Comparison of ENCODE assay signal across 8 cellular contexts in the genomic region with DNA sequence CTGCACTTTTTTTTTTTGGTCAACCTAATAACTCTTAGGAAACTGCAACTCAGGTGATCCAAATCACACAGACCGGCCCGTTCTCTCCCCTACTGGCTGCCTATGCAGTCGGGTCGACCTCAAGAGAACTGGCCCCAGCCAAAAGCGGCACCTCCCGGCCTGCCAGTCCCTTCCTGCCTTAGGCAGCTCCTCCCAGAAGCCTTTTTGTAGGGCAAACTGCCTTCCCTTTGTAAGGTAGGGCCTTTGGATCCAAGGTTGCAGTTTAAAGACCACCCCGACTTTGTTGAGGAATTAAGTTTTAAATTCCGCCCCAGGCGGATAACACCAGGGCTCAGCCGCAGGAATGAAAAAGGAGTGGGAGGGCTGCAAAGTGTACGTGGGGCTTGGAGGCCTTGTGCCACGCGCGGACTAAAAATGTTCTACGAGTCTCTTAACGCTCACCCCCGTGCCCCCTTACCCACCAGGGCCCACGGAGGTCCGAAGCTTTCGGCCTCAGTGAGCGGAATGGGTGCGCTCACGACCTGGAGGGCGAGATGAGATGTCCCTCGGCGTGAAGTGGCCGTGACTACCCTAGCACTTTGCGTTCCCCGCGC. TPM values are rescaled to one million over a fixed set of nuclear protein-coding genes. Genes with fewer than 3 reads are reported as not detected.
DNase-seq lines count a peak whose midpoint lies in the region; ATAC-seq, FAIRE-seq and TF ChIP-seq lines count a peak whose summit lies in the region.

No MANE protein-coding gene starts in this region.

- 6% methylated on average over 30 of the region's 30 CpGs for WGBS in A549 (ENCODE audit: missing lambda C conversion rate)

- H4K20me1 ChIP-seq in keratinocyte (ENCODE audit: control insufficient read depth, extremely low read depth, insufficient read depth, low read length), result no peaks in the 10 kb centered on the region

- dilution Hi-C loops in keratinocyte (cut with MboI; ENCODE audit: extremely low pct_ligation_motif_present, low sequenced_read_pairs), result loop anchor here (25.0 kb wide), 1 partner anchor 231 kb away; the partner anchor contains the start of genes ARTN and IPO13

- TF ChIP-seq CTCF in A549 (IDR thresholded peaks at IDR 0.05), result no peak
- no peak for TF ChIP-seq CTCF in keratinocyte (optimal IDR thresholded peaks at IDR 0.05 in 1 of 3, IDR thresholded peaks at IDR 0.05 in 1 of 3, conservative IDR thresholded peaks at IDR 0.05 in 1 of 3; ENCODE audit: extremely low read depth in 1 of 3, insufficient read depth in 2 of 3, low read length in 3 of 3)

- FAIRE-seq in A549 (lab: Jason Lieb, UNC) (no peak), GM18507 (lab: Jason Lieb, UNC) (peak; percentile 52), keratinocyte (lab: Jason Lieb, UNC) (no peak)

- H3K4me1 ChIP-seq in A549 (peaks cover 35% of the 10 kb centered on the region), keratinocyte (ENCODE audit: control insufficient read depth, extremely low read depth, insufficient read depth, low read length) (peaks cover 34% of the 10 kb centered on the region)

- H3K27me3 ChIP-seq in keratinocyte (ENCODE audit: control insufficient read depth, extremely low read depth, insufficient read depth, low read length), result no peaks in the 10 kb centered on the region

- H3K9me1 ChIP-seq in keratinocyte (ENCODE audit: control insufficient read depth, extremely low read depth, insufficient read depth, low read length), result no peaks in the 10 kb centered on the region

- no peak for TF ChIP-seq EP300 in A549 (IDR thresholded peaks at IDR 0.05)

- H3K9ac ChIP-seq in keratinocyte (ENCODE audit: control insufficient read depth, extremely low read depth, insufficient read depth, low read length), result peak overlapping the region; percentile 77

- no peak for TF ChIP-seq POLR2A in A549 (IDR thresholded peaks at IDR 0.05; ENCODE audit: low read length)

- no peak for TF ChIP-seq RAD21 in A549 (conservative IDR thresholded peaks at IDR 0.05 in 1 of 2, IDR thresholded peaks at IDR 0.05 in 1 of 2)

- CTCF ChIA-PET in A549 (lab: Yijun Ruan, JAX), result interaction anchor here (0.8 to 1.2 kb wide), 4 partner anchors 14 to 177 kb away, joined by 3 to 4 read pairs (median 3); no protein-coding TSS in a partner anchor

- peak overlapping the region; percentile 96 for H3K4me2 ChIP-seq in A549
- peak overlapping the region; percentile 90 for H3K4me2 ChIP-seq in keratinocyte (ENCODE audit: control insufficient read depth, extremely low read depth, insufficient read depth, low read depth, low read length)

- peaks cover 21 to 32% of the 10 kb centered on the region in 2 experiments for H3K36me3 ChIP-seq in keratinocyte (ENCODE audit: control insufficient read depth in 2 of 2, extremely low read depth in 1 of 2, insufficient read depth in 2 of 2, low read length in 2 of 2)

- ATAC-seq in A549 (peak; percentile 36 to 42), GM21515 (IDR thresholded peaks at IDR 0.05; ENCODE audit: unreplicated experiment) (no peak)

- POLR2A ChIA-PET in A549 (lab: Yijun Ruan, JAX), result interaction anchor here (0.6 to 2.2 kb wide), 6 partner anchors 7 to 335 kb away, joined by 3 to 15 read pairs (median 4); partner anchors contain the start of gene KDM4A

- peak overlapping the region; percentile 93 to 98 for H3K27ac ChIP-seq in A549
- H3K27ac ChIP-seq in keratinocyte (ENCODE audit: control insufficient read depth, insufficient read depth, low read length), result peak overlapping the region; percentile 67

- peak overlapping the region; percentile 75 for H3K4me3 ChIP-seq in A549
- H3K4me3 ChIP-seq in keratinocyte (ENCODE audit: control insufficient read depth in 2 of 3, extremely low read depth in 1 of 3, insufficient read depth in 2 of 3, low read depth in 1 of 3, low read length in 3 of 3), result peak overlapping the region; percentile 64 to 86 (median 81)

- no peaks in the 10 kb centered on the region for H3K9me3 ChIP-seq in A549
- no peaks in the 10 kb centered on the region for H3K9me3 ChIP-seq in keratinocyte (ENCODE audit: control insufficient read depth, low read depth, low read length)

- H3K79me2 ChIP-seq in keratinocyte (ENCODE audit: control insufficient read depth, insufficient read depth, low read length), result peaks cover 28% of the 10 kb centered on the region

- DNase-seq in A549 (ENCODE audit: low read depth in 1 of 2, low spot score in 1 of 2), result peak in 1 of 2 experiments; percentile 10
- no peak for DNase-seq in GM18507 (ENCODE audit: extremely low spot score, insufficient read length, low read depth)
- peak; percentile 87 for DNase-seq in NCI-H510A treated with DMSO at 0.1 percent for 48 hours (lab: John Stamatoyannopoulos, UW)
- DNase-seq in astrocyte of the hippocampus (ENCODE audit: low read depth, low spot score), result peak; percentile 49
- no peak for DNase-seq in keratinocyte (ENCODE audit: low read depth, low spot score)
- peak; percentile 7 for DNase-seq in stimulated activated CD4-positive, alpha-beta T cell treated with anti-CD3 and anti-CD28 coated beads, Interleukin-4, amount 100 ng/mL, for 1 hour
- no peak for DNase-seq in DMS153 treated with DMSO at 0.1 percent for 48 hours (lab: John Stamatoyannopoulos, UW; ENCODE audit: unreplicated experiment)

- H2AFZ ChIP-seq in keratinocyte (ENCODE audit: control insufficient read depth, low read length), result peak overlapping the region; percentile 49

TF ChIP-seq in A549, 52 proteins besides CTCF, POLR2A, EP300 and RAD21:
- TF ChIP-seq CEBPB (IDR thresholded peaks at IDR 0.05), result no peak
- TF ChIP-seq TP53 (CRISPR knock-in tag; IDR thresholded peaks at IDR 0.05), result 0 out of 2 replicates have a peak, but pooled peaks have one; percentile 38
- TF ChIP-seq RFX5 (IDR thresholded peaks at IDR 0.05), result no peak
- TF ChIP-seq E2F6 (IDR thresholded peaks at IDR 0.05; ENCODE audit: borderline replicate concordance, low read depth), result no peak
- no peak for TF ChIP-seq FOSL2 (IDR thresholded peaks at IDR 0.05)
- no peak for TF ChIP-seq FOSL2 (CRISPR knock-in tag; IDR thresholded peaks at IDR 0.05)

RNA-seq across cellular contexts. Expression of gene ST3GAL3, which starts 0.6 kb away (rescaled TPM):
- polyA plus RNA-seq in A549 (2011; rRNA removed) (4.0 and 5.6 TPM in 2 replicates), A549 (2017; fragmentation: RNase III; extraction: RNeasy Plus Mini Kit Qiagen cat#74134 plus additional on column Dnase treatment) (2.5 to 3.9 TPM (median 3.0 TPM) in 3 replicates), keratinocyte (8.5 to 14.6 TPM (median 10.0 TPM) in 3 replicates)
- polyA plus RNA-seq in A549 (2012; cell fraction: cytosol; rRNA removed), result 3.1 TPM in 2 replicates
- polyA plus RNA-seq in A549 (2012; cell fraction: nucleus; rRNA removed), result 10.2 and 12.0 TPM in 2 replicates
- polyA minus RNA-seq in A549 (2011; rRNA and poly(A)+ RNA removed), result 16.5 and 18.6 TPM in 2 replicates
- polyA plus RNA-seq in keratinocyte (2011; ENCODE audit: low read depth), result 6.2 TPM
- polyA plus RNA-seq in keratinocyte (2011; cell fraction: cytosol; rRNA removed), result 7.3 and 10.1 TPM in 2 replicates
- polyA plus RNA-seq in keratinocyte (2011; cell fraction: nucleus; rRNA removed), result 26.2 and 31.8 TPM in 2 replicates
- 8.0 and 14.6 TPM in 2 replicates for polyA plus RNA-seq in keratinocyte (2012; ENCODE audit: low replicate concordance)
- polyA minus RNA-seq in keratinocyte, result 13.2 to 44.4 TPM (median 20.8 TPM) in 3 replicates
- polyA minus RNA-seq in keratinocyte (2011; cell fraction: cytosol; rRNA and poly(A)+ RNA removed), result 15.7 TPM
- 13.5 and 20.6 TPM in 2 replicates for polyA minus RNA-seq in keratinocyte (2011; cell fraction: nucleus; rRNA and poly(A)+ RNA removed)

RNA-seq across cellular contexts. Expression of gene KDM4A, which starts 56.7 kb away (rescaled TPM):
- polyA plus RNA-seq in A549 (2011; rRNA removed), result 35.3 and 45.6 TPM in 2 replicates
- polyA plus RNA-seq in A549 (2012; cell fraction: cytosol; rRNA removed), result 8.1 and 9.1 TPM in 2 replicates
- polyA plus RNA-seq in A549 (2012; cell fraction: nucleus; rRNA removed), result 9.9 and 16.4 TPM in 2 replicates
- 15.8 to 17.2 TPM (median 16.7 TPM) in 3 replicates for polyA plus RNA-seq in A549 (2017; fragmentation: RNase III; extraction: RNeasy Plus Mini Kit Qiagen cat#74134 plus additional on column Dnase treatment)
- polyA minus RNA-seq in A549 (2011; rRNA and poly(A)+ RNA removed), result 28.0 and 38.1 TPM in 2 replicates
- 31.0 to 39.5 TPM (median 31.6 TPM) in 3 replicates for polyA plus RNA-seq in keratinocyte
- polyA plus RNA-seq in keratinocyte (2011; ENCODE audit: low read depth), result 18.0 TPM
- 29.4 and 38.4 TPM in 2 replicates for polyA plus RNA-seq in keratinocyte (2011; cell fraction: cytosol; rRNA removed)
- polyA plus RNA-seq in keratinocyte (2011; cell fraction: nucleus; rRNA removed), result 78.8 and 82.6 TPM in 2 replicates
- 21.4 and 32.0 TPM in 2 replicates for polyA plus RNA-seq in keratinocyte (2012; ENCODE audit: low replicate concordance)
- 42.6 to 56.7 TPM (median 45.3 TPM) in 3 replicates for polyA minus RNA-seq in keratinocyte
- polyA minus RNA-seq in keratinocyte (2011; cell fraction: cytosol; rRNA and poly(A)+ RNA removed), result 19.2 TPM
- 43.9 and 91.1 TPM in 2 replicates for polyA minus RNA-seq in keratinocyte (2011; cell fraction: nucleus; rRNA and poly(A)+ RNA removed)

Comparison
In these comparisons a context has a peak if more than half of its experiments do, and no peak if none do; other contexts are left out.
1. DNase-seq: peak in NCI-H510A treated with DMSO at 0.1 percent for 48 hours (single experiment), astrocyte of the hippocampus (single experiment) and stimulated activated CD4-positive, alpha-beta T cell treated with anti-CD3 and anti-CD28 coated beads, Interleukin-4, amount 100 ng/mL, for 1 hour (single experiment); none in GM18507 (single experiment), keratinocyte (single experiment) and DMS153 treated with DMSO at 0.1 percent for 48 hours (single experiment).